17 cellular contexts compared by ENCODE assay signal in the genomic region with DNA sequence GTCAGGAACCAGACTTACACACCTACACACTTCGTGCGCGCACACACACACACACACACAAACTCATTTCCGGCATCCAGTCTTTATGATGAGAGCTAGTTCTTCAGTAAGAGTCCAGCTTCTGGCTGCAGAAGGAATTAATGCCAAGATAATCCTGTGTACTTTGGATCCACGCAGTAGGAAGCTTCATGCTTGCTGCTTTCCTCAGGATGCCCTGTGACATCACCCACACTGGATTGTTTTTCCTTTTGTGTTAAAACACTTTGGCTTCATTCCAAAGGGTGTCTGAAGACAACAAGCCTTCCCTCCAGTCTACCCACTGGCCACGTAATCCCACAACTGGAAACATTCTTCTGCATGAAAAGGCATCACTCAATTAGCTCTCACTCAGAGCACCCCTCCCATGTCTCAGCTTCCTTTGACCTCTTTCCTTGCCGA. TPM values are rescaled to one million over a fixed set of nuclear protein-coding genes. Genes with fewer than 3 reads are reported as not detected.
DNase-seq lines count a peak whose midpoint lies in the region; ATAC-seq and TF ChIP-seq lines count a peak whose summit lies in the region.
"Had no signal": no experiment of that assay in that cellular context is flagged by ENCODE, and none has a peak within 500 bp of the region (broad histone marks: within the 10 kb centered on the region; RNA-seq: fewer than 3 reads in every experiment).

No MANE protein-coding gene starts in this region.

- no peak overlapping the region for H3K27ac ChIP-seq in osteoblast (ENCODE audit: low read depth, low read length)
- H3K27ac ChIP-seq: left lung, PC-9 had no signal

- H3K9me3 ChIP-seq in osteoblast (ENCODE audit: low read depth, low read length), result no peaks in the 10 kb centered on the region
- H3K9me3 ChIP-seq: left lung had no signal

- H3K79me2 ChIP-seq in osteoblast (ENCODE audit: insufficient read depth, low read length), result no peaks in the 10 kb centered on the region

- H3K27me3 ChIP-seq in osteoblast (ENCODE audit: insufficient read depth, low read length), result no peaks in the 10 kb centered on the region
- H3K27me3 ChIP-seq: left lung had no signal

- H4K20me1 ChIP-seq in osteoblast (ENCODE audit: insufficient read depth, low read length), result no peaks in the 10 kb centered on the region

- H3K4me2 ChIP-seq in osteoblast (ENCODE audit: insufficient read depth, low read length), result peak overlapping the region; percentile 7
- H3K4me2 ChIP-seq: PC-9 had no signal

- H3K4me1 ChIP-seq in osteoblast (ENCODE audit: insufficient read depth, low read length), result peaks cover 8% of the 10 kb centered on the region
- H3K4me1 ChIP-seq: left lung had no signal

- H3K4me3 ChIP-seq in AG10803 (ENCODE audit: low read length) (no peak overlapping the region), fibroblast of mammary gland (ENCODE audit: control insufficient read depth, low read depth, low read length) (no peak overlapping the region), osteoblast (ENCODE audit: insufficient read depth, low read length) (no peak overlapping the region)
- H3K4me3 ChIP-seq: left lung, PC-9 had no signal

- ATAC-seq in GM21360 (IDR thresholded peaks at IDR 0.05; ENCODE audit: unreplicated experiment), result no peak
- ATAC-seq in GM21367 (IDR thresholded peaks at IDR 0.05; ENCODE audit: unreplicated experiment), result no peak
- ATAC-seq: activated CD8-positive, alpha-beta T cell treated with anti-CD3 and anti-CD28 coated beads, Interleukin-2, amount 10 ng/mL, durations not matched to agents 7 days and 5 days; left lung; stimulated activated effector memory CD8-positive, alpha-beta T cell treated with anti-CD3 and anti-CD28 coated beads, Interleukin-12 subunit alpha, Interleukin-12 subunit beta, amount 100 ng/mL, for 72 hours had no signal

- H2AFZ ChIP-seq in osteoblast (ENCODE audit: low read length), result no peak overlapping the region
- H2AFZ ChIP-seq: PC-9 had no signal

- peak; percentile 31 for DNase-seq in AG10803 (ENCODE audit: low read depth)
- peak; percentile 27 for DNase-seq in fibroblast of mammary gland (ENCODE audit: low read depth)
- DNase-seq in osteoblast (ENCODE audit: insufficient read length, low spot score, missing footprints), result no peak
- no peak for DNase-seq in superior temporal gyrus (ENCODE audit: extremely low spot score)
- DNase-seq in D341Med (ENCODE audit: low spot score), result no peak
- DNase-seq: activated CD8-positive, alpha-beta T cell treated with anti-CD3 and anti-CD28 coated beads, Interleukin-2, amount 10 ng/mL, durations not matched to agents 7 days and 5 days; activated naive CD4-positive, alpha-beta T cell treated with anti-CD3 and anti-CD28 coated beads for 36 hours; DMS53; left lung; NCI-H2171; PC-9; stimulated activated CD4-positive, alpha-beta T cell treated with anti-CD3 and anti-CD28 coated beads, Interleukin-2, amount 100 ng/mL, for 24 hours had no signal

- no peaks in the 10 kb centered on the region for H3K36me3 ChIP-seq in osteoblast (ENCODE audit: insufficient read depth, low read length)
- H3K36me3 ChIP-seq: left lung had no signal

- TF ChIP-seq CTCF in AG10803 (conservative IDR thresholded peaks at IDR 0.05; ENCODE audit: low read length) (no peak), fibroblast of mammary gland (conservative IDR thresholded peaks at IDR 0.05; ENCODE audit: control insufficient read depth, insufficient read depth, low read depth, low read length) (no peak), osteoblast (IDR thresholded peaks at IDR 0.05; ENCODE audit: extremely low read depth, low read depth, low read length) (no peak)

TF ChIP-seq in PFSK-1, 5 proteins besides CTCF, POLR2A, EP300 and RAD21:
- no peak for TF ChIP-seq SIN3A (IDR thresholded peaks at IDR 0.05; ENCODE audit: borderline replicate concordance, insufficient read depth, low read length)
- TF ChIP-seq, protein P1, sequence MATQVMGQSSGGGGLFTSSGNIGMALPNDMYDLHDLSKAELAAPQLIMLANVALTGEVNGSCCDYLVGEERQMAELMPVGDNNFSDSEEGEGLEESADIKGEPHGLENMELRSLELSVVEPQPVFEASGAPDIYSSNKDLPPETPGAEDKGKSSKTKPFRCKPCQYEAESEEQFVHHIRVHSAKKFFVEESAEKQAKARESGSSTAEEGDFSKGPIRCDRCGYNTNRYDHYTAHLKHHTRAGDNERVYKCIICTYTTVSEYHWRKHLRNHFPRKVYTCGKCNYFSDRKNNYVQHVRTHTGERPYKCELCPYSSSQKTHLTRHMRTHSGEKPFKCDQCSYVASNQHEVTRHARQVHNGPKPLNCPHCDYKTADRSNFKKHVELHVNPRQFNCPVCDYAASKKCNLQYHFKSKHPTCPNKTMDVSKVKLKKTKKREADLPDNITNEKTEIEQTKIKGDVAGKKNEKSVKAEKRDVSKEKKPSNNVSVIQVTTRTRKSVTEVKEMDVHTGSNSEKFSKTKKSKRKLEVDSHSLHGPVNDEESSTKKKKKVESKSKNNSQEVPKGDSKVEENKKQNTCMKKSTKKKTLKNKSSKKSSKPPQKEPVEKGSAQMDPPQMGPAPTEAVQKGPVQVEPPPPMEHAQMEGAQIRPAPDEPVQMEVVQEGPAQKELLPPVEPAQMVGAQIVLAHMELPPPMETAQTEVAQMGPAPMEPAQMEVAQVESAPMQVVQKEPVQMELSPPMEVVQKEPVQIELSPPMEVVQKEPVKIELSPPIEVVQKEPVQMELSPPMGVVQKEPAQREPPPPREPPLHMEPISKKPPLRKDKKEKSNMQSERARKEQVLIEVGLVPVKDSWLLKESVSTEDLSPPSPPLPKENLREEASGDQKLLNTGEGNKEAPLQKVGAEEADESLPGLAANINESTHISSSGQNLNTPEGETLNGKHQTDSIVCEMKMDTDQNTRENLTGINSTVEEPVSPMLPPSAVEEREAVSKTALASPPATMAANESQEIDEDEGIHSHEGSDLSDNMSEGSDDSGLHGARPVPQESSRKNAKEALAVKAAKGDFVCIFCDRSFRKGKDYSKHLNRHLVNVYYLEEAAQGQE (IDR thresholded peaks at IDR 0.05; ENCODE audit: insufficient read depth in 1 of 2, low read depth in 2 of 2, low read length in 2 of 2), result peak in 1 of 2 experiments; percentile 60; a peak in 1 of 4 replicates
- no peak for TF ChIP-seq TAF1 (IDR thresholded peaks at IDR 0.05; ENCODE audit: borderline replicate concordance, insufficient read depth, low read length)
- no peak for TF ChIP-seq POLR2AphosphoS5 (IDR thresholded peaks at IDR 0.05; ENCODE audit: low read depth, low read length)
- TF ChIP-seq FOXP2 (optimal IDR thresholded peaks at IDR 0.05; ENCODE audit: borderline replicate concordance, extremely low read depth, extremely low read length, insufficient read depth), result peak; percentile 68

RNA-seq across cellular contexts. Expression of gene KCNJ16, which starts 35.4 kb away (rescaled TPM):
- polyA plus RNA-seq in PFSK-1 (2012; ENCODE audit: insufficient read length, low read depth), result 0.73 TPM
- total RNA-seq in osteoblast, result not detected in 2 replicates
- total RNA-seq: activated CD8-positive, alpha-beta T cell treated with anti-CD3 and anti-CD28 coated beads, Interleukin-2, amount 10 ng/mL, durations not matched to agents 7 days and 5 days; activated naive CD4-positive, alpha-beta T cell treated with anti-CD3 and anti-CD28 coated beads for 36 hours; H1; PC-9 had no signal
- polyA plus RNA-seq: H1 had no signal

RNA-seq across cellular contexts. Expression of gene KCNJ2, which starts 58.9 kb away (rescaled TPM):
- 2.3 TPM for polyA plus RNA-seq in PFSK-1 (2012; ENCODE audit: insufficient read length, low read depth)
- total RNA-seq in osteoblast, result 5.1 and 13.3 TPM in 2 replicates
- total RNA-seq: activated CD8-positive, alpha-beta T cell treated with anti-CD3 and anti-CD28 coated beads, Interleukin-2, amount 10 ng/mL, durations not matched to agents 7 days and 5 days; activated naive CD4-positive, alpha-beta T cell treated with anti-CD3 and anti-CD28 coated beads for 36 hours; PC-9 had no signal

Comparison
In these comparisons a context has a peak if more than half of its experiments do, and no peak if none do; other contexts are left out.
1. DNase-seq: peak in AG10803 (single experiment) and fibroblast of mammary gland (single experiment); none in osteoblast (single experiment), superior temporal gyrus (single experiment) and D341Med (single experiment).